Comparison of ENCODE assay signal across 14 cellular contexts in genomic region chr16:72189865-72190371, GRCh38. TPM values are rescaled to one million over a fixed set of nuclear protein-coding genes. Genes with fewer than 3 reads are reported as not detected.
DNase-seq lines count a peak whose midpoint lies in the region; ATAC-seq and TF ChIP-seq lines count a peak whose summit lies in the region.
"Had no signal": no experiment of that assay in that cellular context is flagged by ENCODE, and none has a peak within 500 bp of the region (broad histone marks: within the 10 kb centered on the region; RNA-seq: fewer than 3 reads in every experiment).

No MANE protein-coding gene starts in this region.

- RAD21 ChIA-PET in HCT116 (lab: Charles Lee; ENCODE audit: low non-redundant PET in 1 of 2, low total read pairs in 2 of 2, uncharacterized antibody in 2 of 2, unreplicated experiment in 2 of 2) = no interaction called here

- H4K20me1 ChIP-seq in HCT116 (ENCODE audit: insufficient read depth) = no peaks in the 10 kb centered on the region
- no peaks in the 10 kb centered on the region for H4K20me1 ChIP-seq in smooth muscle cell (ENCODE audit: low read depth)

- intact Hi-C loops in HCT116 (cut with micrococcal nuclease) = no loop called here

- H3K27ac ChIP-seq in HCT116 (ENCODE audit: low read depth, low read length) (no peak overlapping the region), smooth muscle cell (ENCODE audit: low read depth) (peak overlapping the region; percentile 81)

- CTCF ChIA-PET in HCT116 (lab: Charles Lee) = no interaction called here

- H3K79me2 ChIP-seq in HCT116 (ENCODE audit: insufficient read depth, low read length) = no peaks in the 10 kb centered on the region
- H3K79me2 ChIP-seq in smooth muscle cell (ENCODE audit: low read depth) = no peaks in the 10 kb centered on the region

- DNase-seq in HCT116 (ENCODE audit: low read depth, low spot score) (no peak), amniotic epithelial cell (ENCODE audit: low read depth) (peak; percentile 81), fibroblast of pulmonary artery (ENCODE audit: low read depth) (peak; percentile 87), smooth muscle cell (lab: John Stamatoyannopoulos, UW; ENCODE audit: unreplicated experiment) (no peak), NCI-H187 (lab: John Stamatoyannopoulos, UW) (no peak), H7 (no peak)
- no peak for DNase-seq in activated CD8-positive, alpha-beta memory T cell treated with anti-CD3 and anti-CD28 coated beads, Interleukin-2, amount 50 U/mL, for 48 hours
- DNase-seq: activated CD4-positive, alpha-beta T cell treated with anti-CD3 and anti-CD28 coated beads for 48 hours; DMS79; effector memory CD8-positive, alpha-beta T cell; NCI-H1048; NCI-H524 had no signal

- H3K27me3 ChIP-seq in HCT116 (ENCODE audit: insufficient read depth, low read length) (no peaks in the 10 kb centered on the region), smooth muscle cell (ENCODE audit: low read depth) (no peaks in the 10 kb centered on the region), H7 (ENCODE audit: control insufficient read depth, insufficient read depth, low read length) (no peaks in the 10 kb centered on the region)

- H3K4me3 ChIP-seq in HCT116 (replicated peaks in 1 of 2; ENCODE audit: low read depth in 1 of 2, low read length in 2 of 2) (no peak overlapping the region), fibroblast of pulmonary artery (replicated peaks; ENCODE audit: low read depth, low read length) (no peak overlapping the region), smooth muscle cell (no peak overlapping the region), H7 (ENCODE audit: insufficient read depth, low read depth, low read length) (no peak overlapping the region)

- peak overlapping the region; percentile 18; the same call in 1 of the 2 replicates for H3K4me2 ChIP-seq in HCT116 (ENCODE audit: low read length)
- no peak overlapping the region for H3K4me2 ChIP-seq in smooth muscle cell

- TF ChIP-seq RAD21 in HCT116 (IDR thresholded peaks at IDR 0.05; ENCODE audit: low read depth) = no peak

- POLR2A ChIA-PET in HCT116 (lab: Charles Lee) = no interaction called here

- TF ChIP-seq CTCF in HCT116 (IDR thresholded peaks at IDR 0.05 in 2 of 3, conservative IDR thresholded peaks at IDR 0.05 in 1 of 3; ENCODE audit: borderline replicate concordance in 1 of 3, insufficient read depth in 1 of 3, low read depth in 2 of 3, low read length in 2 of 3) = no peak
- no peak for TF ChIP-seq CTCF in fibroblast of pulmonary artery (IDR thresholded peaks at IDR 0.05; ENCODE audit: low read length, missing control alignments)
- TF ChIP-seq CTCF in smooth muscle cell (IDR thresholded peaks at IDR 0.05; ENCODE audit: borderline replicate concordance, insufficient read depth, poor library complexity, severe bottlenecking) = no peak

- H3K9me3 ChIP-seq in HCT116 (ENCODE audit: control insufficient read depth in 1 of 2, insufficient read depth in 1 of 2, low read depth in 1 of 2, low read length in 2 of 2) = no peaks in the 10 kb centered on the region
- no peaks in the 10 kb centered on the region for H3K9me3 ChIP-seq in smooth muscle cell (replicated peaks; ENCODE audit: low read depth)

- BruUV-seq in HCT116 (replicated peaks; lab: Mats Ljungman, UMichigan) = no TSS peak

- H3F3A ChIP-seq in smooth muscle cell (ENCODE audit: low read depth) = no peaks in the 10 kb centered on the region

- H3K9ac ChIP-seq in HCT116 (ENCODE audit: low read length) = no peak overlapping the region
- peak overlapping the region; percentile 49 for H3K9ac ChIP-seq in smooth muscle cell (ENCODE audit: low read depth)

- no peak for ATAC-seq in HCT116
- ATAC-seq in HG02884 (IDR thresholded peaks at IDR 0.05; ENCODE audit: unreplicated experiment) = no peak
- ATAC-seq: effector memory CD8-positive, alpha-beta T cell; natural killer cell treated with Interleukin-12 subunit alpha and Interleukin-12 subunit beta and Interleukin-15 and Interleukin-18, amount 100 ng/mL, for 72 hours had no signal

- 39% methylated on average over 6 of the region's 6 CpGs for WGBS in smooth muscle cell (ENCODE audit: low lambda C conversion rate)

- H3K4me1 ChIP-seq in HCT116 (ENCODE audit: control insufficient read depth in 1 of 2, insufficient read depth in 2 of 2, low read length in 2 of 2) (peaks cover 0 to 12% of the 10 kb centered on the region in 2 experiments; a peak in 2 of 4 replicates), smooth muscle cell (ENCODE audit: low read depth) (no peaks in the 10 kb centered on the region)

- no peaks in the 10 kb centered on the region for H3K9me2 ChIP-seq in HCT116 (ENCODE audit: insufficient read depth)

- H3K36me3 ChIP-seq in HCT116 (ENCODE audit: control insufficient read depth in 1 of 2, insufficient read depth in 2 of 2, low read length in 2 of 2) (no peaks in the 10 kb centered on the region), smooth muscle cell (ENCODE audit: low read depth) (no peaks in the 10 kb centered on the region), H7 (replicated peaks; ENCODE audit: control insufficient read depth, insufficient read depth, low read length) (no peaks in the 10 kb centered on the region)

- no peak for TF ChIP-seq POLR2A in HCT116 (IDR thresholded peaks at IDR 0.05; ENCODE audit: borderline replicate concordance, extremely low read depth, insufficient read depth, insufficient read length)

- H2AFZ ChIP-seq in HCT116 (ENCODE audit: low read depth, low read length, poor library complexity, severe bottlenecking) (no peak overlapping the region), smooth muscle cell (ENCODE audit: low read depth) (peak overlapping the region; percentile 5)

TF ChIP-seq in HCT116, 20 proteins besides CTCF, POLR2A, EP300 and RAD21:
- TF ChIP-seq JUND (IDR thresholded peaks at IDR 0.05) = peak; percentile 24; the same call in 1 of the 2 replicates
- TF ChIP-seq ZFX (IDR thresholded peaks at IDR 0.05) = no peak
- peak; percentile 20; the same call in 1 of the 2 replicates for TF ChIP-seq FOSL1 (IDR thresholded peaks at IDR 0.05; ENCODE audit: low read depth)
- TF ChIP-seq REST (IDR thresholded peaks at IDR 0.05; ENCODE audit: low read depth) = no peak

RNA-seq across cellular contexts. Expression of gene PMFBP1, which starts 18.0 kb away (rescaled TPM):
- total RNA-seq in HCT116 (2021; ENCODE audit: unreplicated experiment) (5.6 TPM), smooth muscle cell (0.09 and 0.31 TPM in 2 replicates)
- polyA plus RNA-seq in HCT116 (2012) = 3.3 and 3.7 TPM in 2 replicates
- 0.80 and 0.95 TPM in 2 replicates for polyA plus RNA-seq in smooth muscle cell
- 0.04 and 0.52 TPM in 2 replicates for total RNA-seq in H7 (2014; rRNA removed; shearing (Covaris generic))

Comparison
In these comparisons a context has a peak if more than half of its experiments do, and no peak if none do; other contexts are left out.
1. DNase-seq: peak in amniotic epithelial cell (single experiment) and fibroblast of pulmonary artery (single experiment); none in HCT116 (single experiment), smooth muscle cell (single experiment), NCI-H187 (0 of 2), activated CD8-positive, alpha-beta memory T cell treated with anti-CD3 and anti-CD28 coated beads, Interleukin-2, amount 50 U/mL, for 48 hours (single experiment) and H7 (single experiment).